Comparison of ENCODE assay signal across 10 cellular contexts in genomic region chr10:16853201-16853600, GRCh38. TPM values are rescaled to one million over a fixed set of nuclear protein-coding genes. Genes with fewer than 3 reads are reported as not detected.
A peak's percentile ranks its signal among the peaks of the same experiment; 100 is the strongest.
DNase-seq lines count a peak whose midpoint lies in the region; ATAC-seq, FAIRE-seq and TF ChIP-seq lines count a peak whose summit lies in the region.
"Had no signal": no experiment of that assay in that cellular context is flagged by ENCODE, and none has a peak within 500 bp of the region (broad histone marks: within the 10 kb centered on the region; RNA-seq: fewer than 3 reads in every experiment).

No MANE protein-coding gene starts in this region.

- no peaks in the 10 kb centered on the region for H3K27me3 Mint-ChIP-seq in MCF 10A (ENCODE audit: insufficient read depth, unreplicated experiment)

- DNase-seq in MCF 10A (ENCODE audit: unreplicated experiment) (peak; percentile 33), mammary epithelial cell (no peak), PC-3 (peak; percentile 20), fibroblast of peridontal ligament (ENCODE audit: extremely low read depth) (peak; percentile 73), urothelium cell line (ENCODE audit: low spot score) (peak; percentile 41), esophagus squamous epithelium (lab: John Stamatoyannopoulos, UW) (no peak), NK-92 (lab: John Stamatoyannopoulos, UW; ENCODE audit: unreplicated experiment) (no peak), midbrain (lab: John Stamatoyannopoulos, UW) (no peak)
- DNase-seq: stimulated activated CD4-positive, alpha-beta T cell treated with anti-CD3 and anti-CD28 coated beads, Interleukin-12 subunit alpha, Interleukin-12 subunit beta, amount 100 ng/mL, for 4 hours had no signal

- H3K9me3 Mint-ChIP-seq in MCF 10A (ENCODE audit: unreplicated experiment) = no peaks in the 10 kb centered on the region

- no peaks in the 10 kb centered on the region for H3K36me3 Mint-ChIP-seq in MCF 10A (ENCODE audit: insufficient read depth, unreplicated experiment)

- no peak for TF ChIP-seq POLR2A in esophagus squamous epithelium (IDR thresholded peaks at IDR 0.05)

- intact Hi-C loops in MCF 10A (cut with micrococcal nuclease) = loop anchor here (10.0 kb wide), 1 partner anchor 212 kb away; no protein-coding TSS in a partner anchor
- intact Hi-C loops in mammary epithelial cell (cut with micrococcal nuclease) = no loop called here
- intact Hi-C loops in PC-3 (cut with micrococcal nuclease) = no loop called here
- intact Hi-C loops in esophagus squamous epithelium (cut with DNase I) = no loop called here

- in situ Hi-C loops in mammary epithelial cell (cut with MboI; ENCODE audit: low sequenced_read_pairs in 2 of 2) = no loop called here

- no peak overlapping the region for H3K9ac ChIP-seq in mammary epithelial cell (ENCODE audit: insufficient read depth, low read length)
- no peak overlapping the region for H3K9ac ChIP-seq in PC-3 (ENCODE audit: low read length)

- H3K9me3 ChIP-seq in mammary epithelial cell (replicated peaks; ENCODE audit: insufficient read depth, low read length) (no peaks in the 10 kb centered on the region), PC-3 (ENCODE audit: low read length) (no peaks in the 10 kb centered on the region), esophagus squamous epithelium (no peaks in the 10 kb centered on the region)
- H3K9me3 ChIP-seq: Caco-2 had no signal

- H2AFZ ChIP-seq in mammary epithelial cell (ENCODE audit: low read depth, low read length) (no peak overlapping the region), PC-3 (ENCODE audit: low read length) (no peak overlapping the region)

- FAIRE-seq in urothelium cell line (lab: Jason Lieb, UNC) = no peak

- H3K27ac Mint-ChIP-seq in MCF 10A (ENCODE audit: low read depth, unreplicated experiment) = no peak overlapping the region

- no peak overlapping the region for H3K4me2 ChIP-seq in mammary epithelial cell (ENCODE audit: insufficient read depth, low read depth, low read length)
- H3K4me2 ChIP-seq in PC-3 (ENCODE audit: low read length) = no peak overlapping the region

- POLR2A ChIA-PET in MCF 10A (lab: Yijun Ruan, JAX) = interaction anchor here (0.6 to 1.2 kb wide), 3 partner anchors 9 to 395 kb away, joined by 3 to 6 read pairs (median 3); no protein-coding TSS in a partner anchor
- POLR2A ChIA-PET in PC-3 (lab: Charles Lee; ENCODE audit: unreplicated experiment) = no interaction called here

- H3F3A ChIP-seq in PC-3 (ENCODE audit: low read length, unreplicated experiment) = no peaks in the 10 kb centered on the region

- BruUV-seq in MCF 10A (replicated peaks; lab: Mats Ljungman, UMichigan) (no TSS peak), mammary epithelial cell (replicated peaks; lab: Mats Ljungman, UMichigan) (no TSS peak), PC-3 (replicated peaks; lab: Mats Ljungman, UMichigan) (no TSS peak)

- CTCF ChIA-PET in MCF 10A (lab: Yijun Ruan, JAX) = interaction anchor here (0.6 to 1.5 kb wide), 9 partner anchors 9 to 1606 kb away, joined by 3 to 6 read pairs (median 3); no protein-coding TSS in a partner anchor
- CTCF ChIA-PET in mammary epithelial cell (lab: Charles Lee; ENCODE audit: low non-redundant PET) = no interaction called here
- CTCF ChIA-PET in PC-3 (lab: Charles Lee) = no interaction called here

- no peak overlapping the region for H3K27ac ChIP-seq in mammary epithelial cell (ENCODE audit: insufficient read depth, low read depth, low read length)
- no peak overlapping the region for H3K27ac ChIP-seq in PC-3 (ENCODE audit: low read length)
- no peak overlapping the region for H3K27ac ChIP-seq in esophagus squamous epithelium

- no peaks in the 10 kb centered on the region for H3K36me3 ChIP-seq in mammary epithelial cell (ENCODE audit: insufficient read depth, low read length)
- H3K36me3 ChIP-seq in PC-3 (ENCODE audit: low read depth, low read length) = no peaks in the 10 kb centered on the region
- H3K36me3 ChIP-seq in esophagus squamous epithelium = no peaks in the 10 kb centered on the region

- no peaks in the 10 kb centered on the region for H3K9me2 ChIP-seq in PC-3 (replicated peaks; ENCODE audit: low read length)

- WGBS in mammary epithelial cell (ENCODE audit: low coverage, missing lambda C conversion rate) = 100% methylated on average over 4 of the region's 4 CpGs
- 56 to 73% methylated on average over 4 of the region's 4 CpGs for WGBS in esophagus squamous epithelium, 2 donors

- no peak overlapping the region for H3K4me3 Mint-ChIP-seq in MCF 10A (ENCODE audit: unreplicated experiment)

- H3K79me2 ChIP-seq in mammary epithelial cell (ENCODE audit: insufficient read depth, low read length) = no peaks in the 10 kb centered on the region
- no peaks in the 10 kb centered on the region for H3K79me2 ChIP-seq in PC-3 (ENCODE audit: low read length)

- H3K27me3 ChIP-seq in mammary epithelial cell (ENCODE audit: insufficient read depth, low read length) (no peaks in the 10 kb centered on the region), PC-3 (ENCODE audit: low read length) (no peaks in the 10 kb centered on the region), esophagus squamous epithelium (no peaks in the 10 kb centered on the region)

- peaks cover 18% of the 10 kb centered on the region for H3K4me1 ChIP-seq in mammary epithelial cell (ENCODE audit: insufficient read depth, low read length)
- H3K4me1 ChIP-seq in PC-3 (ENCODE audit: insufficient read depth, low read length) = peaks cover 19% of the 10 kb centered on the region
- peaks cover 0 to 11% (median 0%) of the 10 kb centered on the region in 3 donors for H3K4me1 ChIP-seq in esophagus squamous epithelium
- H3K4me1 ChIP-seq: Caco-2 had no signal

- no peaks in the 10 kb centered on the region for H4K20me1 ChIP-seq in mammary epithelial cell (ENCODE audit: insufficient read depth, low read length)
- no peaks in the 10 kb centered on the region for H4K20me1 ChIP-seq in PC-3 (ENCODE audit: low read length)

- no peak overlapping the region for H3K4me3 ChIP-seq in mammary epithelial cell (replicated peaks in 1 of 3; ENCODE audit: insufficient read depth in 1 of 3, low read depth in 2 of 3, low read length in 3 of 3)
- H3K4me3 ChIP-seq in PC-3 (ENCODE audit: low read length) = no peak overlapping the region
- no peak overlapping the region for H3K4me3 ChIP-seq in esophagus squamous epithelium

- no peak for ATAC-seq in PC-3

- dilution Hi-C loops in mammary epithelial cell (cut with HindIII; ENCODE audit: low sequenced_read_pairs) = loop anchor here (25.0 kb wide), 1 partner anchor 384 kb away; the partner anchor contains the start of gene VIM

- H3K4me1 Mint-ChIP-seq in MCF 10A (ENCODE audit: insufficient read depth, unreplicated experiment) = peaks cover 24% of the 10 kb centered on the region

- TF ChIP-seq CTCF in MCF 10A (IDR thresholded peaks at IDR 0.05; ENCODE audit: unreplicated experiment) (peak; percentile 19), mammary epithelial cell (conservative IDR thresholded peaks at IDR 0.05 in 1 of 2, IDR thresholded peaks at IDR 0.05 in 1 of 2; ENCODE audit: extremely low read depth in 1 of 2, insufficient read depth in 1 of 2, low read depth in 1 of 2, low read length in 2 of 2) (peak in 1 of 2 donors; percentile 21), PC-3 (conservative IDR thresholded peaks at IDR 0.05; ENCODE audit: low read depth, low read length) (peak; percentile 42), esophagus squamous epithelium (IDR thresholded peaks at IDR 0.05) (peak in 1 of 6 experiments; percentile 15)

RNA-seq across cellular contexts. Expression of gene RSU1, which starts 36.0 kb away (rescaled TPM):
- total RNA-seq in MCF 10A (2022) = 50.5 and 54.4 TPM in 2 replicates
- total RNA-seq in mammary epithelial cell = 10 to 100 TPM; 76.5 to 89.7 TPM
- 109 TPM for polyA plus RNA-seq in mammary epithelial cell
- 55.5 TPM for polyA minus RNA-seq in mammary epithelial cell
- total RNA-seq in PC-3 (2014; rRNA removed) = 21.2 and 26.0 TPM in 2 replicates
- 10 to 100 TPM; 43.5 to 61.5 (median 51.3) TPM for total RNA-seq in esophagus squamous epithelium

Comparison
In these comparisons a context has a peak if more than half of its experiments do, and no peak if none do; other contexts are left out.
1. DNase-seq: peak in MCF 10A (single experiment), PC-3 (single experiment), fibroblast of peridontal ligament (single experiment) and urothelium cell line (single experiment); none in mammary epithelial cell (single experiment), esophagus squamous epithelium (single experiment), NK-92 (single experiment) and midbrain (single experiment).